8 cellular contexts compared by ENCODE assay signal in genomic region chr15:52651868-52652267, GRCh38. TPM values are rescaled to one million over a fixed set of nuclear protein-coding genes. Genes with fewer than 3 reads are reported as not detected.
DNase-seq lines count a peak whose midpoint lies in the region; ATAC-seq and TF ChIP-seq lines count a peak whose summit lies in the region.

No MANE protein-coding gene starts in this region.

- no peaks in the 10 kb centered on the region for H3K9me3 ChIP-seq in Loucy (ENCODE audit: insufficient read depth, low read depth, low read length)
- no peaks in the 10 kb centered on the region for H3K9me3 ChIP-seq in iPS-20b (ENCODE audit: insufficient read depth, low read depth, low read length)
- H3K9me3 ChIP-seq in sigmoid colon, result no peaks in the 10 kb centered on the region

- H3K4me3 ChIP-seq in Loucy (ENCODE audit: low read length, poor library complexity, severe bottlenecking) (peak overlapping the region; percentile 76), cardiac fibroblast (replicated peaks in 1 of 2; ENCODE audit: low read depth in 2 of 2, low read length in 2 of 2) (peak overlapping the region; percentile 21 to 49), iPS-20b (ENCODE audit: low read length) (peak overlapping the region; percentile 14; the same call in 1 of the 2 replicates), sigmoid colon (peak overlapping the region in 3 of 4 donors; percentile 22 to 41 (median 37))

- intact Hi-C loops in sigmoid colon (cut with DNase I), result loop anchor here (2.0 kb wide), 1 partner anchor 27 kb away; the partner anchor contains the start of gene ATOSA

- no peak overlapping the region for H3K27ac ChIP-seq in iPS-20b (ENCODE audit: low read length)
- H3K27ac ChIP-seq in sigmoid colon, result peak overlapping the region; percentile 68 to 79 (median 76)

- H3K36me3 ChIP-seq in Loucy (ENCODE audit: insufficient read depth, low read length), result peaks cover 6% of the 10 kb centered on the region; the same call in 1 of the 2 replicates
- H3K36me3 ChIP-seq in iPS-20b (ENCODE audit: insufficient read depth, low read depth, low read length), result no peaks in the 10 kb centered on the region
- peaks cover 0 to 10% (median 0%) of the 10 kb centered on the region in 4 donors for H3K36me3 ChIP-seq in sigmoid colon

- no peaks in the 10 kb centered on the region for H3F3A ChIP-seq in Loucy (ENCODE audit: low read depth)

- DNase-seq in C1 segment of cervical spinal cord (lab: John Stamatoyannopoulos, UW), result peak in 12 of 14 donors; percentile 24 to 89 (median 52)
- peak; percentile 8 for DNase-seq in T-helper 22 cell (ENCODE audit: low read depth)
- peak; percentile 95 to 96 for DNase-seq in cardiac fibroblast (ENCODE audit: low read depth in 2 of 2)
- peak; percentile 87 for DNase-seq in sigmoid colon

- TF ChIP-seq EP300 in sigmoid colon (IDR thresholded peaks at IDR 0.05), result no peak

- H3K9ac ChIP-seq in Loucy (ENCODE audit: low read depth, low read length, poor library complexity, severe bottlenecking) (peak overlapping the region; percentile 74), iPS-20b (ENCODE audit: low read depth, low read length) (peak overlapping the region; percentile 31; the same call in 1 of the 2 replicates)

- TF ChIP-seq CTCF in Loucy (conservative IDR thresholded peaks at IDR 0.05; ENCODE audit: low read length), result no peak
- no peak for TF ChIP-seq CTCF in cardiac fibroblast (IDR thresholded peaks at IDR 0.05; ENCODE audit: low read depth, low read length)
- TF ChIP-seq CTCF in sigmoid colon (IDR thresholded peaks at IDR 0.05), result no peak

- peak overlapping the region; percentile 83 for H3K4me2 ChIP-seq in Loucy (ENCODE audit: low read depth, low read length, poor library complexity, severe bottlenecking)

- ATAC-seq in GM21529 (IDR thresholded peaks at IDR 0.05; ENCODE audit: unreplicated experiment) (peak; percentile 99), GM21723 (IDR thresholded peaks at IDR 0.05; ENCODE audit: unreplicated experiment) (no peak)

- peaks cover 4% of the 10 kb centered on the region for H4K20me1 ChIP-seq in Loucy (ENCODE audit: insufficient read depth, low read length, poor library complexity, severe bottlenecking)

- no peaks in the 10 kb centered on the region for H3K27me3 ChIP-seq in Loucy (ENCODE audit: insufficient read depth, low read length, poor library complexity, severe bottlenecking)
- H3K27me3 ChIP-seq in iPS-20b (ENCODE audit: insufficient read depth, low read length), result no peaks in the 10 kb centered on the region
- H3K27me3 ChIP-seq in sigmoid colon, result no peaks in the 10 kb centered on the region

- H3K79me2 ChIP-seq in Loucy (ENCODE audit: insufficient read depth, low read length), result peaks cover 26% of the 10 kb centered on the region; the same call in 1 of the 2 replicates

- no peaks in the 10 kb centered on the region for H3K9me2 ChIP-seq in Loucy (replicated peaks; ENCODE audit: low read depth, low read length)

- 24 to 34% methylated on average over 8 of the region's 8 CpGs for WGBS in sigmoid colon, 2 donors

- peak overlapping the region; percentile 66 for H2AFZ ChIP-seq in Loucy (ENCODE audit: low read length)

- H3K4me1 ChIP-seq in Loucy (ENCODE audit: insufficient read depth, low read length, poor library complexity, severe bottlenecking) (peaks cover 45% of the 10 kb centered on the region), iPS-20b (ENCODE audit: insufficient read depth, low read length) (peaks cover 8% of the 10 kb centered on the region; the same call in 1 of the 2 replicates), sigmoid colon (peaks cover 2 to 65% (median 47%) of the 10 kb centered on the region in 4 donors)

- TF ChIP-seq POLR2A in sigmoid colon (IDR thresholded peaks at IDR 0.05), result no peak

RNA-seq across cellular contexts. Expression of gene ATOSA, which starts 27.3 kb away (rescaled TPM):
- 10 to 100 TPM; 50.1 to 90.3 (median 82.2) TPM for total RNA-seq in sigmoid colon
- 10 to 100 TPM; 21.0 to 26.1 (median 25.5) TPM for polyA plus RNA-seq in sigmoid colon

Comparison
In these comparisons a context has a peak if more than half of its experiments do, and no peak if none do; other contexts are left out.
1. DNase-seq: peak in every context shown above with its lines; median percentile 96 in cardiac fibroblast; 87 in sigmoid colon; 52 in C1 segment of cervical spinal cord; 8 in T-helper 22 cell.
2. H3K4me3 ChIP-seq: peak in every context shown above with its lines; median percentile 76 in Loucy; 37 in sigmoid colon; 35 in cardiac fibroblast; 14 in iPS-20b.